In genomic region chr9:6461619-6462018, GRCh38 we compare ENCODE assay signal across 23 cellular contexts. TPM values are rescaled to one million over a fixed set of nuclear protein-coding genes. Genes with fewer than 3 reads are reported as not detected.
A peak's percentile ranks its signal among the peaks of the same experiment; 100 is the strongest.
DNase-seq lines count a peak whose midpoint lies in the region; ATAC-seq, FAIRE-seq and TF ChIP-seq lines count a peak whose summit lies in the region.
"Had no signal": no experiment of that assay in that cellular context is flagged by ENCODE, and none has a peak within 500 bp of the region (broad histone marks: within the 10 kb centered on the region; RNA-seq: fewer than 3 reads in every experiment).

No MANE protein-coding gene starts in this region.

- WGBS in HepG2 (ENCODE audit: low lambda C conversion rate) = 92% methylated on average over 3 of the region's 3 CpGs
- 79% methylated on average over 2 of the region's 3 CpGs for WGBS in right lobe of liver (ENCODE audit: insufficient coverage, low coverage, low lambda C conversion rate, missing lambda C conversion rate)

- DNase-seq in HepG2 (ENCODE audit: low spot score) (no peak), right lobe of liver (no peak), frontal cortex (ENCODE audit: low spot score in 2 of 2) (no peak), dorsolateral prefrontal cortex (no peak), NCI-H510A (lab: John Stamatoyannopoulos, UW) (no peak), SHP77 treated with DMSO at 0.1 percent for 48 hours (lab: John Stamatoyannopoulos, UW) (no peak)
- DNase-seq: AML-193; Caco-2; Calu3; CD4-positive, alpha-beta T cell; CD8-positive, alpha-beta T cell; DMS 273 treated with DMSO at 0.1 percent for 48 hours; DMS153; DMS53; DMS79; DND-41; EL; GF-D8 had no signal

- no TSS peak for BruUV-seq in HepG2 (replicated peaks; lab: Mats Ljungman, UMichigan)

- no peak for ATAC-seq in HepG2
- no peak for ATAC-seq in right lobe of liver
- ATAC-seq: CD8-positive, alpha-beta T cell had no signal

- intact Hi-C loops in HepG2 (cut with micrococcal nuclease; ENCODE audit: unreplicated experiment) (no loop called here), right lobe of liver (cut with DNase I) (no loop called here), dorsolateral prefrontal cortex (cut with DNase I) (no loop called here)

- H3K27me3 ChIP-seq in HepG2 (ENCODE audit: control insufficient read depth in 1 of 2, insufficient read depth in 2 of 2, low read length in 2 of 2) (no peaks in the 10 kb centered on the region), right lobe of liver (no peaks in the 10 kb centered on the region), dorsolateral prefrontal cortex (no peaks in the 10 kb centered on the region)
- H3K27me3 ChIP-seq: BLaER1 treated with 17β-estradiol and CSF1 and Interleukin-3, amounts not matched to agents 10 nM and 100 nM had no signal

- H3K4me3 ChIP-seq in HepG2 (replicated peaks in 1 of 3; ENCODE audit: insufficient read depth in 1 of 3, low read depth in 2 of 3, low read length in 3 of 3) (no peak overlapping the region), right lobe of liver (no peak overlapping the region), dorsolateral prefrontal cortex (no peak overlapping the region)
- H3K4me3 ChIP-seq: BLaER1 treated with 17β-estradiol and CSF1 and Interleukin-3, amounts not matched to agents 10 nM and 100 nM had no signal

- H4K20me1 ChIP-seq in HepG2 (ENCODE audit: insufficient read depth, low read length) = peaks cover 6% of the 10 kb centered on the region; the same call in 1 of the 2 replicates

- no peak overlapping the region for H3K9ac ChIP-seq in HepG2 (ENCODE audit: insufficient read depth, low read depth, low read length)
- H3K9ac ChIP-seq: BLaER1 treated with 17β-estradiol and CSF1 and Interleukin-3, amounts not matched to agents 10 nM and 100 nM had no signal

- no peaks in the 10 kb centered on the region for H3K9me3 ChIP-seq in HepG2 (ENCODE audit: low read length)
- no peaks in the 10 kb centered on the region for H3K9me3 ChIP-seq in right lobe of liver
- H3K9me3 ChIP-seq: Caco-2 had no signal

- H3K27ac ChIP-seq in HepG2 (ENCODE audit: extremely low read length, insufficient read depth, low read length) = no peak overlapping the region
- no peak overlapping the region for H3K27ac ChIP-seq in right lobe of liver
- no peak overlapping the region for H3K27ac ChIP-seq in dorsolateral prefrontal cortex
- H3K27ac ChIP-seq: 22Rv1; BLaER1 treated with 17β-estradiol and CSF1 and Interleukin-3, amounts not matched to agents 10 nM and 100 nM; C4-2B had no signal

- TF ChIP-seq CTCF in HepG2 (CRISPR knock-in tag; IDR thresholded peaks at IDR 0.05) (no peak), right lobe of liver (IDR thresholded peaks at IDR 0.05) (no peak), dorsolateral prefrontal cortex (IDR thresholded peaks at IDR 0.05 in 54 of 56, conservative IDR thresholded peaks at IDR 0.05 in 2 of 56; ENCODE audit: low read depth in 1 of 56, partially characterized antibody in 56 of 56) (no peak)

- POLR2A ChIA-PET in HepG2 (lab: Yijun Ruan, JAX) = no interaction called here

- in situ Hi-C loops in HepG2 (cut with HindIII; ENCODE audit: extremely low pct_ligation_motif_present, low pct_unique_long_range_greater_than_20kb) = no loop called here

- CTCF ChIA-PET in HepG2 (lab: Yijun Ruan, JAX; ENCODE audit: low intra/inter-chr PET ratio, low total read pairs) = no interaction called here

- no peaks in the 10 kb centered on the region for H3K4me1 ChIP-seq in HepG2 (ENCODE audit: insufficient read depth, low read length)
- H3K4me1 ChIP-seq in right lobe of liver = no peaks in the 10 kb centered on the region
- H3K4me1 ChIP-seq: BLaER1 treated with 17β-estradiol and CSF1 and Interleukin-3, amounts not matched to agents 10 nM and 100 nM had no signal

- TF ChIP-seq EP300 in HepG2 (IDR thresholded peaks at IDR 0.05; ENCODE audit: low read depth in 2 of 2, low read length in 2 of 2) = no peak
- TF ChIP-seq EP300 in HepG2 (CRISPR knock-in tag; IDR thresholded peaks at IDR 0.05; ENCODE audit: borderline replicate concordance) = no peak

- peaks cover 2 to 27% of the 10 kb centered on the region in 2 experiments; a peak in 3 of 5 replicates for H3K36me3 ChIP-seq in HepG2 (replicated peaks in 1 of 2; ENCODE audit: control insufficient read depth in 1 of 2, insufficient read depth in 2 of 2, low read length in 2 of 2)
- no peaks in the 10 kb centered on the region for H3K36me3 ChIP-seq in right lobe of liver

- H3K4me2 ChIP-seq in HepG2 (ENCODE audit: low read depth, low read length) = no peak overlapping the region
- H3K4me2 ChIP-seq: BLaER1 treated with 17β-estradiol and CSF1 and Interleukin-3, amounts not matched to agents 10 nM and 100 nM had no signal

- no peak overlapping the region for H2AFZ ChIP-seq in HepG2 (ENCODE audit: low read length)

- H3K79me2 ChIP-seq in HepG2 (ENCODE audit: insufficient read depth, low read length) = peaks cover 27% of the 10 kb centered on the region

- FAIRE-seq in HepG2 (lab: Jason Lieb, UNC) = no peak
- peak; percentile 56 for FAIRE-seq in G401.6 (lab: Jason Lieb, UNC)
- FAIRE-seq in frontal cortex (lab: Jason Lieb, UNC) = peak; percentile 13
- FAIRE-seq: GM12891 had no signal

- TF ChIP-seq POLR2A in HepG2 (IDR thresholded peaks at IDR 0.05; ENCODE audit: insufficient read depth in 1 of 2, low read depth in 2 of 2, low read length in 2 of 2) (no peak), right lobe of liver (IDR thresholded peaks at IDR 0.05) (no peak)

- TF ChIP-seq RAD21 in HepG2 (CRISPR knock-in tag; IDR thresholded peaks at IDR 0.05) = no peak

TF ChIP-seq in HepG2, 621 proteins besides CTCF, POLR2A, EP300 and RAD21:
- TF ChIP-seq ZNF496 (CRISPR knock-in tag; IDR thresholded peaks at IDR 0.05; ENCODE audit: insufficient replicate concordance) (no peak), MAFK (conservative IDR thresholded peaks at IDR 0.05 in 1 of 2, IDR thresholded peaks at IDR 0.05 in 1 of 2; ENCODE audit: low read length in 2 of 2) (peak in 1 of 2 experiments; percentile 48; a peak in 1 of 4 replicates), MAFF (IDR thresholded peaks at IDR 0.05; ENCODE audit: low read depth, low read length) (peak; percentile 31; the same call in 1 of the 2 replicates)

RNA-seq across cellular contexts. Expression of gene UHRF2, which starts 48.6 kb away (rescaled TPM):
- total RNA-seq in HepG2 (2016; rRNA removed; fragmentation: Illumina TruSeq; extraction: Trizol) (33.2 and 44.2 TPM in 2 replicates), right lobe of liver (10 to 100 TPM; 12.6 to 18.8 (median 17.1) TPM), frontal cortex (55.4 TPM), dorsolateral prefrontal cortex (100 to 1,000 TPM in 1 of 120 experiments, 10 to 100 TPM in 119; 34.8 to 107 (median 53.6) TPM)
- total RNA-seq in HepG2 (2016; cell fraction: cytosol; rRNA removed; fragmentation: Illumina TruSeq; extraction: Trizol; ENCODE audit: low read depth) = 65.0 and 67.5 TPM in 2 replicates
- total RNA-seq in HepG2 (2016; cell fraction: insoluble cytoplasmic fraction; rRNA removed; fragmentation: Illumina TruSeq; extraction: Trizol) = 34.1 and 42.8 TPM in 2 replicates
- 20.5 and 20.6 TPM in 2 replicates for total RNA-seq in HepG2 (2016; cell fraction: membrane; rRNA removed; fragmentation: Illumina TruSeq; extraction: Trizol)
- total RNA-seq in HepG2 (2016; cell fraction: nucleus; rRNA removed; fragmentation: Illumina TruSeq; extraction: Trizol) = 104 and 113 TPM in 2 replicates
- 36.2 and 42.1 TPM in 2 replicates for polyA plus RNA-seq in HepG2 (2011; rRNA removed)
- polyA plus RNA-seq in HepG2 (2011; cell fraction: cytosol; rRNA removed) = 15.4 and 16.8 TPM in 2 replicates
- polyA plus RNA-seq in HepG2 (2011; cell fraction: nucleus; rRNA removed) = 97.8 and 109 TPM in 2 replicates
- 22.3 and 26.4 TPM in 2 replicates for polyA plus RNA-seq in HepG2 (2012)
- polyA plus RNA-seq in HepG2 (2016; cell fraction: cytosol; fragmentation: Illumina TruSeq; extraction: Trizol; ENCODE audit: low read depth) = 3.4 and 3.9 TPM in 2 replicates
- 22.3 and 23.5 TPM in 2 replicates for polyA plus RNA-seq in HepG2 (2016; cell fraction: insoluble cytoplasmic fraction; fragmentation: Illumina TruSeq; extraction: Trizol; ENCODE audit: low read depth)
- polyA plus RNA-seq in HepG2 (2016; cell fraction: membrane; fragmentation: Illumina TruSeq; extraction: Trizol; ENCODE audit: low read depth) = 5.7 and 7.3 TPM in 2 replicates
- polyA plus RNA-seq in HepG2 (2016; cell fraction: nucleus; fragmentation: Illumina TruSeq; extraction: Trizol; ENCODE audit: insufficient read depth, low read depth) = 101 and 119 TPM in 2 replicates
- 52.5 and 67.9 TPM in 2 replicates for polyA minus RNA-seq in HepG2 (2011; rRNA and poly(A)+ RNA removed; ENCODE audit: low replicate concordance)
- polyA minus RNA-seq in HepG2 (2011; cell fraction: cytosol; rRNA and poly(A)+ RNA removed) = 18.3 and 19.0 TPM in 2 replicates
- polyA minus RNA-seq in HepG2 (2011; cell fraction: nucleus; rRNA and poly(A)+ RNA removed) = 232 and 234 TPM in 2 replicates
